In genomic region chr9:18358325-18358724, GRCh38 we compare ENCODE assay signal across 24 cellular contexts.
DNase-seq lines count a peak whose midpoint lies in the region; ATAC-seq and TF ChIP-seq lines count a peak whose summit lies in the region.
"Had no signal": no experiment of that assay in that cellular context is flagged by ENCODE, and none has a peak within 500 bp of the region (broad histone marks: within the 10 kb centered on the region; RNA-seq: fewer than 3 reads in every experiment).

No MANE protein-coding gene starts in this region.

- H3K27ac ChIP-seq in osteoblast (ENCODE audit: low read depth, low read length): peak overlapping the region; percentile 84
- H3K27ac ChIP-seq in CD8-positive, alpha-beta T cell (ENCODE audit: low read depth, low read length): no peak overlapping the region
- H3K27ac ChIP-seq: HL-60, KMS-11, SJSA1 had no signal

- H3K9me3 ChIP-seq in osteoblast (ENCODE audit: low read depth, low read length): no peaks in the 10 kb centered on the region
- no peaks in the 10 kb centered on the region for H3K9me3 ChIP-seq in CD8-positive, alpha-beta T cell (ENCODE audit: low read length)
- H3K9me3 ChIP-seq: SJSA1 had no signal

- H3K4me1 Mint-ChIP-seq in CD8-positive, alpha-beta T cell (ENCODE audit: low read depth): no peaks in the 10 kb centered on the region

- CTCF ChIA-PET in CD8-positive, alpha-beta T cell (lab: Charles Lee): no interaction called here

- H3K27me3 ChIP-seq in osteoblast (ENCODE audit: insufficient read depth, low read length): no peaks in the 10 kb centered on the region
- H3K27me3 ChIP-seq in CD8-positive, alpha-beta T cell (ENCODE audit: insufficient read depth, low read length): no peaks in the 10 kb centered on the region
- H3K27me3 ChIP-seq: SJSA1 had no signal

- DNase-seq in ELR (ENCODE audit: low read depth) (peak; percentile 62), M059J (ENCODE audit: low read depth) (peak; percentile 29), dermis blood vessel endothelial cell (peak; percentile 63), osteoblast (ENCODE audit: insufficient read length, low spot score, missing footprints) (no peak), NCI-H1436 (lab: John Stamatoyannopoulos, UW) (no peak)
- no peak for DNase-seq in activated naive CD4-positive, alpha-beta T cell treated with Interleukin-2 at 50 U/mL for 16 hours
- no peak for DNase-seq in CD8-positive, alpha-beta T cell
- DNase-seq: AML-193, C1 segment of cervical spinal cord, DMS53, EL, H7, HFFc6, MV-4-11, NCI-H1105 treated with DMSO at 0.1 percent for 48 hours, NCI-H1694, NCI-H2081, NCI-H2171, NCI-H524 treated with DMSO at 0.1 percent for 48 hours, NCI-H82 had no signal

- H3K27me3 Mint-ChIP-seq in CD8-positive, alpha-beta T cell (ENCODE audit: low read depth): no peaks in the 10 kb centered on the region

- POLR2A ChIA-PET in CD8-positive, alpha-beta T cell (lab: Charles Lee): no interaction called here

- peaks cover 38% of the 10 kb centered on the region for H3K4me1 ChIP-seq in osteoblast (ENCODE audit: insufficient read depth, low read length)
- H3K4me1 ChIP-seq in CD8-positive, alpha-beta T cell (ENCODE audit: insufficient read depth, low read length): no peaks in the 10 kb centered on the region
- H3K4me1 ChIP-seq: SJSA1 had no signal

- H3K27ac Mint-ChIP-seq in CD8-positive, alpha-beta T cell: no peak overlapping the region

- no peak overlapping the region for H3K4me2 ChIP-seq in osteoblast (ENCODE audit: insufficient read depth, low read length)
- H3K4me2 ChIP-seq: KMS-11 had no signal

- no peak overlapping the region for H2AFZ ChIP-seq in osteoblast (ENCODE audit: low read length)

- H3K79me2 ChIP-seq in osteoblast (ENCODE audit: insufficient read depth, low read length): no peaks in the 10 kb centered on the region

- no peak overlapping the region for H3K4me3 ChIP-seq in osteoblast (ENCODE audit: insufficient read depth, low read length)
- H3K4me3 ChIP-seq in CD8-positive, alpha-beta T cell (ENCODE audit: low read depth, low read length): no peak overlapping the region
- H3K4me3 ChIP-seq: SJSA1 had no signal

- intact Hi-C loops in CD8-positive, alpha-beta T cell (cut with DNase I, micrococcal nuclease): no loop called here

- no peak for TF ChIP-seq CTCF in osteoblast (IDR thresholded peaks at IDR 0.05; ENCODE audit: extremely low read depth, low read depth, low read length)
- TF ChIP-seq CTCF in CD8-positive, alpha-beta T cell (IDR thresholded peaks at IDR 0.05): no peak

- no peak overlapping the region for H3K4me3 Mint-ChIP-seq in CD8-positive, alpha-beta T cell

- H4K20me1 ChIP-seq in osteoblast (ENCODE audit: insufficient read depth, low read length): no peaks in the 10 kb centered on the region

- no peaks in the 10 kb centered on the region for H3K9me3 Mint-ChIP-seq in CD8-positive, alpha-beta T cell
- H3K9me3 Mint-ChIP-seq: HFFc6 had no signal

- no peaks in the 10 kb centered on the region for H3K36me3 ChIP-seq in osteoblast (ENCODE audit: insufficient read depth, low read length)
- no peaks in the 10 kb centered on the region for H3K36me3 ChIP-seq in CD8-positive, alpha-beta T cell (ENCODE audit: insufficient read depth, low read length)
- H3K36me3 ChIP-seq: SJSA1 had no signal

- ATAC-seq in CD8-positive, alpha-beta T cell: no peak
- ATAC-seq: Right ventricle myocardium inferior had no signal

- H3K36me3 Mint-ChIP-seq in CD8-positive, alpha-beta T cell: no peaks in the 10 kb centered on the region

Comparison
In these comparisons a context has a peak if more than half of its experiments do, and no peak if none do; other contexts are left out.
1. DNase-seq: peak in ELR (single experiment), M059J (single experiment) and dermis blood vessel endothelial cell (single experiment); none in osteoblast (single experiment), activated naive CD4-positive, alpha-beta T cell treated with Interleukin-2 at 50 U/mL for 16 hours (single experiment), NCI-H1436 (single experiment) and CD8-positive, alpha-beta T cell (0 of 7).